Comparison of ENCODE assay signal across 8 cellular contexts in the genomic region with DNA sequence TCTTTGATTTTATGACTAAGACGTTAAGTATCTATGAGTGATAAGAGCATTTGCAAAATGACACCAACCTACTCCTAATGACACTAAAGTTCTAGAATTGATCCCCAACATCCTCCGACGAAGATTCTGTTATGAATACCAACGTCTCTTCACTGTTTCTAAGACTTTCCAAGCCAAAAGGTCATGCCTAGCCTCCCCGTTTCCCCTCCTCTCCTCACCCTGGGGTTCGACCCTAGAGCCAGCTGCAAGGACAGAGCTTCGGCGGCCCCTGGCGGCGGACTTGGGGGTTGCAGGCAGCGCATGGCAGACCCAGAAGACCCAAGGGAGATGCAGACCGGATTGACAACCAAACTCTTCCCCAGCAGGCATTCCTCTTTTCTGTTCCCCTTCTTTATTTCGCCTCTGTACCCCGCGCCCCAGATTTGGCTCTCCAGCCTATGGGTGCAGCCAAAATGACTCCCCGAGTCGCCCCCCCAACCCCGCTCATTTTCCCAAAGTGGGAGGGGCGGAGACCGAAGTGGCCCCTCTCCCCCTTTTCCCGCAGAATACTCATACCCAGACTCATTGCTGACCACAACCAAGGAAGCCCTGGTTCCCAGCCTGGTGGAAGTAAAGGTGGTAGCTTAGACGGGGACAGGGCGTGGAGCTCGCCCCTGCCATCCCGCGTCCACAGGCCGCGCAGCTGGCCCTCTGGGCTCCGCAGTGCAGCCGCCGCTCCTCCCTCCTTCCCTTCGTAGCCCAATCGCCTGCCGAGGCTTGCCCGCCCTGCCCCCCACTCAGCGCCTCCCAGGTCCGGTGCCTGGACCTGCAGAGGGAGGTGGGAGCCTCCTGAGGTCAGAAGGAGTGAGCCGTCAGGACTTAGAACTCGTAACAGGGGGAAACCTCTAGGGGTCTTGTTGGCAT. TPM values are rescaled to one million over a fixed set of nuclear protein-coding genes. Genes with fewer than 3 reads are reported as not detected.
DNase-seq lines count a peak whose midpoint lies in the region; ATAC-seq and TF ChIP-seq lines count a peak whose summit lies in the region.

No MANE protein-coding gene starts in this region.

- intact Hi-C loops in heart right ventricle (cut with DNase I) = loop anchor here (2.0 to 10.0 kb wide), 10 partner anchors 36 to 218 kb away; partner anchors contain the start of genes OPA3 (in 3 of the 10), PPM1N (in 3 of the 10), RTN2 (in 3 of the 10) and ERCC1 (in 1 of the 10)
- intact Hi-C loops in prostate gland (cut with DNase I) = loop anchor here (2.0 kb wide), 2 partner anchors 36 to 120 kb away; no protein-coding TSS in a partner anchor
- intact Hi-C loops in aorta (cut with DNase I) = loop anchor here in 1 of 2 donors (1.0 to 5.0 kb wide), 3 partner anchors 36 to 136 kb away; partner anchors contain the start of gene VASP

- H3K27me3 ChIP-seq in heart right ventricle = peaks cover 0 to 32% (median 0%) of the 10 kb centered on the region in 7 donors
- no peaks in the 10 kb centered on the region for H3K27me3 ChIP-seq in prostate gland (replicated peaks; ENCODE audit: insufficient read depth)
- H3K27me3 ChIP-seq in aorta (ENCODE audit: control insufficient read depth in 1 of 2, insufficient read depth in 2 of 2, low read length in 1 of 2) = no peaks in the 10 kb centered on the region

- H3K9me3 Mint-ChIP-seq in T-cell = no peaks in the 10 kb centered on the region
- H3K9me3 Mint-ChIP-seq in activated naive CD8-positive, alpha-beta T cell treated with anti-CD3 and anti-CD28 coated beads, Interleukin-2, amount 50 U/mL, for 24 hours = no peaks in the 10 kb centered on the region

- ATAC-seq in GM21723 (IDR thresholded peaks at IDR 0.05; ENCODE audit: unreplicated experiment) = peak; percentile 32
- ATAC-seq in T-cell (replicated peaks in 1 of 4) = peak; percentile 25 to 56 (median 33)
- peak; percentile 56 for ATAC-seq in activated naive CD8-positive, alpha-beta T cell treated with anti-CD3 and anti-CD28 coated beads, Interleukin-2, amount 50 U/mL, for 24 hours
- peak; percentile 30 to 81 (median 58) for ATAC-seq in heart right ventricle
- peak; percentile 82 for ATAC-seq in aorta (ENCODE audit: low FRiP score)

- no peaks in the 10 kb centered on the region for H3K9me3 ChIP-seq in heart right ventricle
- H3K9me3 ChIP-seq in prostate gland = no peaks in the 10 kb centered on the region
- no peaks in the 10 kb centered on the region for H3K9me3 ChIP-seq in aorta (ENCODE audit: control insufficient read depth, low read length)

- H3K27me3 Mint-ChIP-seq in T-cell = peaks cover 0 to 4% of the 10 kb centered on the region in 2 donors
- H3K27me3 Mint-ChIP-seq in activated naive CD8-positive, alpha-beta T cell treated with anti-CD3 and anti-CD28 coated beads, Interleukin-2, amount 50 U/mL, for 24 hours = peaks cover 8% of the 10 kb centered on the region

- no peaks in the 10 kb centered on the region for H3K36me3 ChIP-seq in heart right ventricle
- H3K36me3 ChIP-seq in prostate gland = no peaks in the 10 kb centered on the region
- H3K36me3 ChIP-seq in aorta (ENCODE audit: control insufficient read depth in 1 of 2, insufficient read depth in 2 of 2, low read length in 1 of 2) = no peaks in the 10 kb centered on the region

- peak; percentile 74 for DNase-seq in NCI-H146 (lab: John Stamatoyannopoulos, UW)
- peak; percentile 71 to 92 (median 84) for DNase-seq in T-cell
- peak; percentile 97 for DNase-seq in activated naive CD8-positive, alpha-beta T cell treated with anti-CD3 and anti-CD28 coated beads, Interleukin-2, amount 50 U/mL, for 24 hours
- peak; percentile 84 to 91 for DNase-seq in heart right ventricle
- DNase-seq in prostate gland (ENCODE audit: low spot score) = peak; percentile 82
- DNase-seq in aorta = peak; percentile 90 to 93

- 9 to 12% methylated on average over 38 to 39 of the region's 39 CpGs for WGBS in heart right ventricle, 2 donors
- 11% methylated on average over 36 of the region's 39 CpGs for WGBS in prostate gland
- WGBS in aorta, 2 donors = 14 to 18% methylated on average over 38 to 39 of the region's 39 CpGs

- H3K36me3 Mint-ChIP-seq in T-cell = no peaks in the 10 kb centered on the region
- peaks cover 20% of the 10 kb centered on the region for H3K36me3 Mint-ChIP-seq in activated naive CD8-positive, alpha-beta T cell treated with anti-CD3 and anti-CD28 coated beads, Interleukin-2, amount 50 U/mL, for 24 hours (ENCODE audit: low read depth)

- CTCF ChIA-PET in T-cell (lab: Charles Lee) = interaction anchor here (0.7 to 1.6 kb wide), 9 partner anchors 33 to 473 kb away, joined by 3 to 5 read pairs (median 3); no protein-coding TSS in a partner anchor

- H3K27ac ChIP-seq in C4-2B (no peak overlapping the region), heart right ventricle (peak overlapping the region in 3 of 10 donors; percentile 74 to 88 (median 85)), prostate gland (no peak overlapping the region), aorta (ENCODE audit: low read depth in 1 of 2, low read length in 2 of 2) (no peak overlapping the region)

- H3K4me1 Mint-ChIP-seq in T-cell = peaks cover 46 to 54% (median 51%) of the 10 kb centered on the region in 3 donors
- H3K4me1 Mint-ChIP-seq in activated naive CD8-positive, alpha-beta T cell treated with anti-CD3 and anti-CD28 coated beads, Interleukin-2, amount 50 U/mL, for 24 hours = peaks cover 46% of the 10 kb centered on the region

- peak overlapping the region; percentile 63 to 95 (median 69) for H3K4me3 Mint-ChIP-seq in T-cell
- H3K4me3 Mint-ChIP-seq in activated naive CD8-positive, alpha-beta T cell treated with anti-CD3 and anti-CD28 coated beads, Interleukin-2, amount 50 U/mL, for 24 hours = peak overlapping the region; percentile 98

- TF ChIP-seq CTCF in C4-2B (conservative IDR thresholded peaks at IDR 0.05) = peak; percentile 81
- TF ChIP-seq CTCF in heart right ventricle (IDR thresholded peaks at IDR 0.05) = peak; percentile 94 to 99 (median 98)
- TF ChIP-seq CTCF in prostate gland (IDR thresholded peaks at IDR 0.05) = peak; percentile 88 to 99 (median 98)

- H3K4me1 ChIP-seq in heart right ventricle = peaks cover 4 to 61% (median 48%) of the 10 kb centered on the region in 9 donors
- peaks cover 6% of the 10 kb centered on the region for H3K4me1 ChIP-seq in prostate gland (replicated peaks)
- H3K4me1 ChIP-seq in aorta (ENCODE audit: control insufficient read depth in 1 of 2, insufficient read depth in 2 of 2, low read length in 2 of 2) = peaks cover 0 to under 1% of the 10 kb centered on the region in 2 donors

- peak overlapping the region; percentile 74 to 88 for H3K27ac Mint-ChIP-seq in T-cell
- H3K27ac Mint-ChIP-seq in activated naive CD8-positive, alpha-beta T cell treated with anti-CD3 and anti-CD28 coated beads, Interleukin-2, amount 50 U/mL, for 24 hours = peak overlapping the region; percentile 99

- H3K4me3 ChIP-seq in heart right ventricle = peak overlapping the region in 5 of 10 donors; percentile 51 to 57 (median 54)
- H3K4me3 ChIP-seq in prostate gland = no peak overlapping the region
- H3K4me3 ChIP-seq in aorta (ENCODE audit: low read length in 2 of 2) = no peak overlapping the region

- TF ChIP-seq POLR2A in prostate gland (IDR thresholded peaks at IDR 0.05) = no peak

- POLR2A ChIA-PET in T-cell (lab: Charles Lee) = interaction anchor here in 1 of 2 donors (0.5 kb wide), 1 partner anchor 92 kb away, joined by 3 read pairs; no protein-coding TSS in a partner anchor

RNA-seq across cellular contexts. Expression of gene EML2, which starts 4.1 kb away (rescaled TPM):
- total RNA-seq in T-cell = 10 to 100 TPM; 63.7 to 90.5 (median 74.1) TPM
- total RNA-seq in heart right ventricle = 10 to 100 TPM; 30.2 to 54.5 (median 46.1) TPM
- 10 to 100 TPM; 17.3 to 26.8 TPM for polyA plus RNA-seq in heart right ventricle
- total RNA-seq in prostate gland = 10 to 100 TPM; 47.3 to 55.6 TPM
- total RNA-seq in aorta = 10 to 100 TPM; 42.4 to 52.9 TPM
- polyA plus RNA-seq in aorta = 10 to 100 TPM; 21.7 to 48.1 TPM

RNA-seq across cellular contexts. Expression of gene GIPR, which starts 24.7 kb away (rescaled TPM):
- total RNA-seq in T-cell (10 to 100 TPM in 1 of 5 donors, 1 to 10 TPM in 4; 6.9 to 10.8 (median 7.1) TPM), heart right ventricle (1 to 10 TPM; 2.4 to 7.8 (median 4.4) TPM), prostate gland (1 to 10 TPM; 2.6 to 4.9 TPM), aorta (1 to 10 TPM in 1 of 2 donors, under 1 TPM in 1; 0.45 to 2.4 TPM)
- polyA plus RNA-seq in heart right ventricle (10 to 100 TPM in 1 of 2 donors, 1 to 10 TPM in 1; 2.4 to 16.6 TPM), aorta (not detected)

RNA-seq across cellular contexts. Expression of gene GPR4, which starts 41.3 kb away (rescaled TPM):
- total RNA-seq in T-cell (under 1 TPM in 1 of 5 donors, not detected in 4; 0.20 TPM), heart right ventricle (10 to 100 TPM in 1 of 10 donors, 1 to 10 TPM in 9; 2.3 to 29.4 (median 5.2) TPM), prostate gland (1 to 10 TPM in 1 of 2 donors, under 1 TPM in 1; 0.55 to 2.4 TPM), aorta (10 to 100 TPM; 10.6 to 10.9 TPM)
- polyA plus RNA-seq in heart right ventricle (1 to 10 TPM; 5.7 to 9.4 TPM), aorta (1 to 10 TPM in 1 of 2 donors, under 1 TPM in 1; 0.63 to 1.2 TPM)

RNA-seq across cellular contexts. Expression of gene SNRPD2, which starts 48.5 kb away (rescaled TPM):
- total RNA-seq in T-cell = 100 to 1,000 TPM; 375 to 450 (median 395) TPM
- 100 to 1,000 TPM; 216 to 268 (median 240) TPM for total RNA-seq in heart right ventricle
- 100 to 1,000 TPM; 316 to 464 TPM for polyA plus RNA-seq in heart right ventricle
- total RNA-seq in prostate gland = 100 to 1,000 TPM; 132 to 240 TPM
- 100 to 1,000 TPM; 203 to 206 TPM for total RNA-seq in aorta
- polyA plus RNA-seq in aorta = 100 to 1,000 TPM; 319 to 345 TPM

RNA-seq across cellular contexts. Expression of gene QPCTL, which starts 49.2 kb away (rescaled TPM):
- total RNA-seq in T-cell (10 to 100 TPM in 3 of 5 donors, 1 to 10 TPM in 2; 5.4 to 13.7 (median 10.3) TPM), heart right ventricle (1 to 10 TPM; 1.8 to 3.5 (median 2.4) TPM), prostate gland (10 to 100 TPM in 1 of 2 donors, 1 to 10 TPM in 1; 5.2 to 18.4 TPM), aorta (1 to 10 TPM; 5.3 to 5.4 TPM)
- polyA plus RNA-seq in heart right ventricle (1 to 10 TPM; 4.1 to 4.5 TPM), aorta (10 to 100 TPM in 1 of 2 donors, 1 to 10 TPM in 1; 1.9 to 11.1 TPM)

Comparison
In these comparisons a context has a peak if more than half of its experiments do, and no peak if none do; other contexts are left out.
1. ATAC-seq: peak in every context shown above with its lines; median percentile 82 in aorta; 58 in heart right ventricle; 56 in activated naive CD8-positive, alpha-beta T cell treated with anti-CD3 and anti-CD28 coated beads, Interleukin-2, amount 50 U/mL, for 24 hours; 33 in T-cell; 32 in GM21723.